In genomic region chr1:35708179-35708891, GRCh38 we compare ENCODE assay signal across 9 cellular contexts. TPM values are rescaled to one million over a fixed set of nuclear protein-coding genes. Genes with fewer than 3 reads are reported as not detected.
DNase-seq lines count a peak whose midpoint lies in the region; ATAC-seq and TF ChIP-seq lines count a peak whose summit lies in the region.
"Had no signal": no experiment of that assay in that cellular context is flagged by ENCODE, and none has a peak within 500 bp of the region (broad histone marks: within the 10 kb centered on the region; RNA-seq: fewer than 3 reads in every experiment).

No MANE protein-coding gene starts in this region.

- no peak overlapping the region for H3K27ac ChIP-seq in OCI-LY1 (ENCODE audit: low read depth, low read length, poor library complexity, severe bottlenecking)
- no peak overlapping the region for H3K27ac ChIP-seq in RWPE1
- H3K27ac ChIP-seq: C4-2B had no signal

- no peaks in the 10 kb centered on the region for H4K20me1 ChIP-seq in OCI-LY1 (ENCODE audit: insufficient read depth, low read length)

- ATAC-seq in natural killer cell (peak; percentile 26 to 36 (median 35)), GM18858 (IDR thresholded peaks at IDR 0.05; ENCODE audit: unreplicated experiment) (no peak)

- H3K36me3 ChIP-seq in OCI-LY1 (ENCODE audit: insufficient read depth, low read length): no peaks in the 10 kb centered on the region

- H3K9ac ChIP-seq in OCI-LY1 (ENCODE audit: low read length): no peak overlapping the region; the same call in 1 of the 2 replicates

- peak overlapping the region; percentile 60 for H3K4me2 ChIP-seq in OCI-LY1 (ENCODE audit: low read length)

- DNase-seq in NCI-H1436 (lab: John Stamatoyannopoulos, UW): peak; percentile 49
- no peak for DNase-seq in NCI-H1436 treated with DMSO at 0.1 percent for 48 hours (lab: John Stamatoyannopoulos, UW)
- DNase-seq in natural killer cell: no peak
- no peak for DNase-seq in RWPE1 (ENCODE audit: low spot score)
- no peak for DNase-seq in H4 (ENCODE audit: low spot score)

- no peaks in the 10 kb centered on the region for H3K79me2 ChIP-seq in OCI-LY1 (ENCODE audit: insufficient read depth, low read length)

- no peaks in the 10 kb centered on the region for H3F3A ChIP-seq in OCI-LY1 (ENCODE audit: insufficient read depth, low read length)

- peaks cover 8% of the 10 kb centered on the region for H3K4me1 ChIP-seq in OCI-LY1 (ENCODE audit: insufficient read depth, low read length, severe bottlenecking)

- H3K36me3 Mint-ChIP-seq in dendritic cell treated with granulocyte-macrophage colony-stimulating factor and Interleukin-4, amounts not matched to agents 40 ng/mL and 50 ng/mL, for 4 days (ENCODE audit: low read depth): peaks cover 13% of the 10 kb centered on the region
- H3K36me3 Mint-ChIP-seq in natural killer cell: no peaks in the 10 kb centered on the region

- H3K9me3 ChIP-seq in OCI-LY1 (ENCODE audit: low read length): no peaks in the 10 kb centered on the region

- no peaks in the 10 kb centered on the region for H3K9me2 ChIP-seq in OCI-LY1 (ENCODE audit: low read depth, low read length)

- POLR2A ChIA-PET in RWPE1 (lab: Yijun Ruan, JAX; ENCODE audit: low non-redundant PET): no interaction called here

- no peaks in the 10 kb centered on the region for H3K27me3 ChIP-seq in OCI-LY1 (ENCODE audit: insufficient read depth, low read length)

- peak overlapping the region; percentile 45 for H3K4me3 ChIP-seq in OCI-LY1 (ENCODE audit: low read depth, low read length, poor library complexity, severe bottlenecking)

- peaks cover 18% of the 10 kb centered on the region for H3K4me1 Mint-ChIP-seq in dendritic cell treated with granulocyte-macrophage colony-stimulating factor and Interleukin-4, amounts not matched to agents 40 ng/mL and 50 ng/mL, for 4 days (ENCODE audit: low read depth)
- H3K4me1 Mint-ChIP-seq in natural killer cell: peaks cover 21 to 30% of the 10 kb centered on the region in 2 donors

- intact Hi-C loops in dendritic cell treated with granulocyte-macrophage colony-stimulating factor and Interleukin-4, amounts not matched to agents 40 ng/mL and 50 ng/mL, for 4 days (cut with micrococcal nuclease): no loop called here
- intact Hi-C loops in natural killer cell (cut with micrococcal nuclease): no loop called here

- H3K27ac Mint-ChIP-seq in dendritic cell treated with granulocyte-macrophage colony-stimulating factor and Interleukin-4, amounts not matched to agents 40 ng/mL and 50 ng/mL, for 4 days: no peak overlapping the region
- peak overlapping the region in 1 of 2 donors; percentile 50 for H3K27ac Mint-ChIP-seq in natural killer cell

- CTCF ChIA-PET in RWPE1 (lab: Yijun Ruan, JAX): interaction anchor here (0.7 kb wide), 1 partner anchor 461 kb away, joined by 4 read pairs; no protein-coding TSS in a partner anchor

- peak overlapping the region; percentile 45 for H3K4me3 Mint-ChIP-seq in dendritic cell treated with granulocyte-macrophage colony-stimulating factor and Interleukin-4, amounts not matched to agents 40 ng/mL and 50 ng/mL, for 4 days
- peak overlapping the region; percentile 87 for H3K4me3 Mint-ChIP-seq in natural killer cell

- TF ChIP-seq CTCF in OCI-LY1 (IDR thresholded peaks at IDR 0.05; ENCODE audit: low read length) (no peak), natural killer cell (IDR thresholded peaks at IDR 0.05) (no peak), RWPE1 (conservative IDR thresholded peaks at IDR 0.05; ENCODE audit: low read depth) (no peak)

- H3K27me3 Mint-ChIP-seq in dendritic cell treated with granulocyte-macrophage colony-stimulating factor and Interleukin-4, amounts not matched to agents 40 ng/mL and 50 ng/mL, for 4 days: peaks cover 70% of the 10 kb centered on the region
- H3K27me3 Mint-ChIP-seq in natural killer cell (ENCODE audit: low read depth in 2 of 2): peaks cover 0 to 7% of the 10 kb centered on the region in 2 donors

- no peaks in the 10 kb centered on the region for H3K9me3 Mint-ChIP-seq in dendritic cell treated with granulocyte-macrophage colony-stimulating factor and Interleukin-4, amounts not matched to agents 40 ng/mL and 50 ng/mL, for 4 days
- no peaks in the 10 kb centered on the region for H3K9me3 Mint-ChIP-seq in natural killer cell

- H2AFZ ChIP-seq in OCI-LY1 (ENCODE audit: low read length): no peak overlapping the region

RNA-seq across cellular contexts. Expression of gene C1orf216, which starts 10.3 kb away (rescaled TPM):
- 10 to 100 TPM in 2 of 3 donors, 1 to 10 TPM in 1; 8.0 to 14.1 (median 13.0) TPM for total RNA-seq in natural killer cell
- 10.7 and 14.7 TPM in 2 replicates for total RNA-seq in H4 (2014; rRNA removed; shearing (Covaris generic))
